8 cellular contexts compared by ENCODE assay signal in genomic region chr15:41620536-41621199, GRCh38. TPM values are rescaled to one million over a fixed set of nuclear protein-coding genes. Genes with fewer than 3 reads are reported as not detected.
DNase-seq lines count a peak whose midpoint lies in the region; ATAC-seq lines count a peak whose summit lies in the region.

No MANE protein-coding gene starts in this region.

- peak overlapping the region; percentile 29 to 33 for H3K27ac Mint-ChIP-seq in natural killer cell treated with Interleukin-12 subunit alpha and Interleukin-12 subunit beta and Interleukin-15 and Interleukin-18, amount 100 ng/mL, for 72 hours

- H3K4me3 Mint-ChIP-seq in natural killer cell treated with Interleukin-12 subunit alpha and Interleukin-12 subunit beta and Interleukin-15 and Interleukin-18, amount 100 ng/mL, for 72 hours: peak overlapping the region; percentile 77

- no peaks in the 10 kb centered on the region for H3K27me3 Mint-ChIP-seq in natural killer cell treated with Interleukin-12 subunit alpha and Interleukin-12 subunit beta and Interleukin-15 and Interleukin-18, amount 100 ng/mL, for 72 hours

- no peaks in the 10 kb centered on the region for H3K9me3 Mint-ChIP-seq in natural killer cell treated with Interleukin-12 subunit alpha and Interleukin-12 subunit beta and Interleukin-15 and Interleukin-18, amount 100 ng/mL, for 72 hours

- ATAC-seq in natural killer cell treated with Interleukin-12 subunit alpha and Interleukin-12 subunit beta and Interleukin-15 and Interleukin-18, amount 100 ng/mL, for 72 hours: no peak
- ATAC-seq in HG02981 (IDR thresholded peaks at IDR 0.05; ENCODE audit: unreplicated experiment): no peak
- no peak for ATAC-seq in HG02678 (IDR thresholded peaks at IDR 0.05; ENCODE audit: unreplicated experiment)

- DNase-seq in GM19238 (ENCODE audit: insufficient read length, low spot score) (peak; percentile 13), NCI-H2227 (lab: John Stamatoyannopoulos, UW; ENCODE audit: unreplicated experiment) (peak; percentile 24), HCEC 1CT (no peak)
- DNase-seq in effector CD8-positive, alpha-beta T cell (lab: John Stamatoyannopoulos, UW): peak; percentile 18
- DNase-seq in natural killer cell treated with Interleukin-12 subunit alpha and Interleukin-12 subunit beta and Interleukin-15 and Interleukin-18, amount 100 ng/mL, for 72 hours (ENCODE audit: low spot score): no peak
- no peak for DNase-seq in stimulated activated CD8-positive, alpha-beta memory T cell treated with anti-CD3 and anti-CD28 coated beads, Interleukin-4, amount 100 ng/mL, for 48 hours

- no peaks in the 10 kb centered on the region for H3K36me3 Mint-ChIP-seq in natural killer cell treated with Interleukin-12 subunit alpha and Interleukin-12 subunit beta and Interleukin-15 and Interleukin-18, amount 100 ng/mL, for 72 hours

- H3K4me1 Mint-ChIP-seq in natural killer cell treated with Interleukin-12 subunit alpha and Interleukin-12 subunit beta and Interleukin-15 and Interleukin-18, amount 100 ng/mL, for 72 hours (ENCODE audit: low read depth in 2 of 2): peaks cover 7 to 9% of the 10 kb centered on the region in 2 donors

RNA-seq across cellular contexts. Expression of gene MGA, which starts 39.5 kb away (rescaled TPM):
- 10 to 100 TPM; 42.6 to 54.8 TPM for total RNA-seq in natural killer cell treated with Interleukin-12 subunit alpha and Interleukin-12 subunit beta and Interleukin-15 and Interleukin-18, amount 100 ng/mL, for 72 hours

Comparison
In these comparisons a context has a peak if more than half of its experiments do, and no peak if none do; other contexts are left out.
1. DNase-seq: peak in GM19238 (single experiment), NCI-H2227 (single experiment) and effector CD8-positive, alpha-beta T cell (single experiment); none in natural killer cell treated with Interleukin-12 subunit alpha and Interleukin-12 subunit beta and Interleukin-15 and Interleukin-18, amount 100 ng/mL, for 72 hours (single experiment), HCEC 1CT (single experiment) and stimulated activated CD8-positive, alpha-beta memory T cell treated with anti-CD3 and anti-CD28 coated beads, Interleukin-4, amount 100 ng/mL, for 48 hours (single experiment).